In the genomic region with DNA sequence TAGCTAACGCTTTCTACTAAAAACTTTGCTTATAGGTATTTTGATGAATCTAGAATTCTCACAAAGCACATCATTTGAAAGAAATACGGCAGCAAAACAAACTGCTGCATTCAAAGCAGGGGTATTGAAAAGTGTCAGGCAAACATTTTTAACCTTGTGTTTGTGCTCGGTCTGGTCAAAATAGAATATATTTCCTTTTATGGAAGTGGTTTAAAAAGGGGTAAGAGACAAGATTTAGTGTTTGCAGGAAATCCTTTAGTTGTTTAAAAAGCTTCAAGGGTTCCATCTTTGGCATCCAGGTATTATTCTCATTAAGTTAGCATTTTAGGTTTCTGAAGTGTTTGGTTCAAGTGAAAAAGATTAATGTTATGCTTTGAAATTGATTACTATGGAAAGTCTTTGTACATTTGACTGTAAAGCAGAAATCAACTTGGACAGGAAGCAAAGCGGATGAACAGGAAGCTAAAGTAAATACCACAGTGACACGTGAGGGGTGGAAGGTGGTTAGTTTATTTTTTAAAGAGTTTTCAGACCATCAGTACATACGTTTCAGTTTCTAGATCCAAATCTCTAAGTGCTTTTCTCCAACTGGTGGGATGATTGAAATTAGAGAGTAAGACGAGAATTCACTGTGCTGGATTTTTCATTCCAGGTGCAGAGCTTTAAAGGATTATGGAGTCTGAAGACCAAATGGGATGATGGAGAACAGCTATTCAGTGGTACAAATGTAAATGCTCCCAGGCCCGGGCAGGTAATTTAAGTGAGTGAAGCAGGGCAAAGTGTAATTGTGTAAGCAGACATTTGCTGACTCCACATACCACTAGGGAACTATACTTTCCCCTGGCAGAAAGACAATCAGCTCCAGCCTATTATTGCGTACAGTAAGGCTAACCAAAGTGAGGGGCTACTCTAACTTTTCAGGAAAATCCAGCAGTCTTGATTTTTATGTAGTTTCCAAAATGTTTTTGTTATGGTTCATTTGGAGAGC, we compare ENCODE assay signal across 8 cellular contexts.
DNase-seq lines count a peak whose midpoint lies in the region; ATAC-seq and TF ChIP-seq lines count a peak whose summit lies in the region.

No MANE protein-coding gene starts in this region.

- DNase-seq in MV-4-11 (lab: John Stamatoyannopoulos, UW) (peak; percentile 52), right lobe of liver (no peak), putamen (ENCODE audit: low spot score) (no peak), testis (no peak), GM19240 (ENCODE audit: insufficient read length, low spot score) (no peak)
- DNase-seq in effector CD8-positive, alpha-beta T cell (lab: John Stamatoyannopoulos, UW): no peak

- TF ChIP-seq CTCF in right lobe of liver (IDR thresholded peaks at IDR 0.05) (no peak), testis (IDR thresholded peaks at IDR 0.05) (no peak)

- H3K4me3 ChIP-seq in right lobe of liver (no peak overlapping the region), testis (no peak overlapping the region)

- H3K27me3 ChIP-seq in right lobe of liver (no peaks in the 10 kb centered on the region), testis (no peaks in the 10 kb centered on the region)

- H3K9me3 ChIP-seq in right lobe of liver (no peaks in the 10 kb centered on the region), testis (no peaks in the 10 kb centered on the region)

- H3K4me1 ChIP-seq in right lobe of liver (peaks cover 0 to 17% (median 0%) of the 10 kb centered on the region in 4 donors), testis (peaks cover 12% of the 10 kb centered on the region)

- intact Hi-C loops in right lobe of liver (cut with DNase I): no loop called here
- intact Hi-C loops in testis (cut with DNase I; ENCODE audit: low total_unique reads): no loop called here

- H3K27ac ChIP-seq in right lobe of liver (no peak overlapping the region), testis (no peak overlapping the region)

- H3K36me3 ChIP-seq in right lobe of liver (no peaks in the 10 kb centered on the region), testis (ENCODE audit: low read depth, missing control alignments) (no peaks in the 10 kb centered on the region)

- ATAC-seq in GM18858 (IDR thresholded peaks at IDR 0.05; ENCODE audit: unreplicated experiment) (peak; percentile 94), GM21825 (IDR thresholded peaks at IDR 0.05; ENCODE audit: unreplicated experiment) (peak; percentile 95), right lobe of liver (peak in 3 of 4 donors; percentile 39 to 50 (median 42))

- WGBS in right lobe of liver (ENCODE audit: insufficient coverage, low coverage, low lambda C conversion rate, missing lambda C conversion rate): 35% methylated on average over 8 of the region's 9 CpGs
- 66 to 76% methylated on average over 9 of the region's 9 CpGs for WGBS in testis, 2 donors

- TF ChIP-seq POLR2A in right lobe of liver (IDR thresholded peaks at IDR 0.05) (no peak), testis (IDR thresholded peaks at IDR 0.05) (no peak)

Comparison
In these comparisons a context has a peak if more than half of its experiments do, and no peak if none do; other contexts are left out.
1. ATAC-seq: peak in every context shown above with its lines; median percentile 95 in GM21825; 94 in GM18858; 42 in right lobe of liver.